10 cellular contexts compared by ENCODE assay signal in the genomic region with DNA sequence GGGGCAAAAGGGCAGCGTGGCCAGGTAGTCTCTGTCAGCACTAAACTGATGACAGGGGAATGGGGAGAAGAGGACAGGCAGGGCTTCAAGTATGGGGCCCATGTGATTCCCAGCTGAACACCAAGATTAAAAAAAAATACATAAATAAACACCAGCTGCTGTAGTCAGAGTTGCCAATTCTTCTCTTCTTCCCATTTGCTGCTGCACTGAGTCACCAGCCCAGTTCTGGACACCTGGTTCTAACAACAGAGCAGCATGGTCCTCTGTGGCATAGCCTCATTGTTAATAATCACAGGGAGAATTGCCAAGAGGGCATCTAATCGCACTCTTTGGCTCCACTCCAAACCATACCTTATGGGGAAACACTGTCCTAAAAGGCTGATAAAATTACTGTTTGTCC. TPM values are rescaled to one million over a fixed set of nuclear protein-coding genes. Genes with fewer than 3 reads are reported as not detected.
DNase-seq lines count a peak whose midpoint lies in the region; ATAC-seq and TF ChIP-seq lines count a peak whose summit lies in the region.
"Had no signal": no experiment of that assay in that cellular context is flagged by ENCODE, and none has a peak within 500 bp of the region (broad histone marks: within the 10 kb centered on the region; RNA-seq: fewer than 3 reads in every experiment).

No MANE protein-coding gene starts in this region.

- peak; percentile 45 for ATAC-seq in PC-3
- ATAC-seq in HG02981 (IDR thresholded peaks at IDR 0.05; ENCODE audit: unreplicated experiment) = no peak
- ATAC-seq in GM18520 (IDR thresholded peaks at IDR 0.05; ENCODE audit: unreplicated experiment) = no peak

- H2AFZ ChIP-seq in PC-3 (ENCODE audit: low read length) = no peak overlapping the region

- H3K79me2 ChIP-seq in PC-3 (ENCODE audit: low read length) = peaks cover 52% of the 10 kb centered on the region

- H4K20me1 ChIP-seq in PC-3 (ENCODE audit: low read length) = no peaks in the 10 kb centered on the region

- H3K36me3 ChIP-seq in breast epithelium (no peaks in the 10 kb centered on the region), PC-3 (ENCODE audit: low read depth, low read length) (no peaks in the 10 kb centered on the region), uterus (no peaks in the 10 kb centered on the region)
- H3K36me3 ChIP-seq: thoracic aorta had no signal

- TF ChIP-seq CTCF in MCF 10A (IDR thresholded peaks at IDR 0.05; ENCODE audit: unreplicated experiment) = no peak
- TF ChIP-seq CTCF in breast epithelium (IDR thresholded peaks at IDR 0.05) = no peak
- no peak for TF ChIP-seq CTCF in PC-3 (conservative IDR thresholded peaks at IDR 0.05; ENCODE audit: low read depth, low read length)
- no peak for TF ChIP-seq CTCF in fibroblast of villous mesenchyme (IDR thresholded peaks at IDR 0.05; ENCODE audit: insufficient read depth, low read depth, low read length)
- TF ChIP-seq CTCF in uterus (IDR thresholded peaks at IDR 0.05) = no peak

- peak overlapping the region; percentile 35 for H3K27ac Mint-ChIP-seq in MCF 10A (ENCODE audit: low read depth, unreplicated experiment)
- H3K27ac Mint-ChIP-seq in activated CD4-positive, alpha-beta memory T cell treated with anti-CD3 and anti-CD28 coated beads for 36 hours = no peak overlapping the region

- H3K27me3 ChIP-seq in breast epithelium (no peaks in the 10 kb centered on the region), PC-3 (ENCODE audit: low read length) (no peaks in the 10 kb centered on the region), uterus (no peaks in the 10 kb centered on the region)

- POLR2A ChIA-PET in MCF 10A (lab: Yijun Ruan, JAX) = interaction anchor here (0.9 to 2.8 kb wide), 2 partner anchors 9 to 14 kb away, joined by 3 to 9 read pairs; partner anchors contain the start of gene PPM1H
- POLR2A ChIA-PET in PC-3 (lab: Charles Lee; ENCODE audit: unreplicated experiment) = no interaction called here
- POLR2A ChIA-PET in activated CD4-positive, alpha-beta memory T cell treated with anti-CD3 and anti-CD28 coated beads for 36 hours (lab: Charles Lee) = no interaction called here

- CTCF ChIA-PET in MCF 10A (lab: Yijun Ruan, JAX) = interaction anchor here (1.1 to 3.6 kb wide), 2 partner anchors 15 to 107 kb away, joined by 5 to 16 read pairs; partner anchors contain the start of gene PPM1H
- CTCF ChIA-PET in PC-3 (lab: Charles Lee) = no interaction called here
- CTCF ChIA-PET in activated CD4-positive, alpha-beta memory T cell treated with anti-CD3 and anti-CD28 coated beads for 36 hours (lab: Charles Lee) = interaction anchor here (1.4 kb wide), 1 partner anchor 15 kb away, joined by 3 read pairs; the partner anchor contains the start of gene PPM1H

- H3K4me1 Mint-ChIP-seq in MCF 10A (ENCODE audit: insufficient read depth, unreplicated experiment) = peaks cover 12% of the 10 kb centered on the region
- no peaks in the 10 kb centered on the region for H3K4me1 Mint-ChIP-seq in activated CD4-positive, alpha-beta memory T cell treated with anti-CD3 and anti-CD28 coated beads for 36 hours (ENCODE audit: low read depth)

- intact Hi-C loops in MCF 10A (cut with micrococcal nuclease) (no loop called here), breast epithelium (cut with DNase I; ENCODE audit: low total_unique reads) (loop anchor here (10.0 kb wide), 1 partner anchor 105 kb away; no protein-coding TSS in a partner anchor), PC-3 (cut with micrococcal nuclease) (no loop called here), uterus (cut with DNase I; ENCODE audit: low total_unique reads) (no loop called here)
- intact Hi-C loops in activated CD4-positive, alpha-beta memory T cell treated with anti-CD3 and anti-CD28 coated beads for 36 hours (cut with micrococcal nuclease) = no loop called here

- no peaks in the 10 kb centered on the region for H3K27me3 Mint-ChIP-seq in MCF 10A (ENCODE audit: insufficient read depth, unreplicated experiment)
- peaks cover 9% of the 10 kb centered on the region for H3K27me3 Mint-ChIP-seq in activated CD4-positive, alpha-beta memory T cell treated with anti-CD3 and anti-CD28 coated beads for 36 hours

- H3K4me3 ChIP-seq in breast epithelium = no peak overlapping the region
- H3K4me3 ChIP-seq in PC-3 (ENCODE audit: low read length) = no peak overlapping the region
- H3K4me3 ChIP-seq in fibroblast of villous mesenchyme (ENCODE audit: low read depth, low read length) = no peak overlapping the region
- no peak overlapping the region for H3K4me3 ChIP-seq in uterus
- H3K4me3 ChIP-seq: thoracic aorta had no signal

- H3F3A ChIP-seq in PC-3 (ENCODE audit: low read length, unreplicated experiment) = no peaks in the 10 kb centered on the region

- H3K9me2 ChIP-seq in PC-3 (replicated peaks; ENCODE audit: low read length) = no peaks in the 10 kb centered on the region

- H3K9me3 Mint-ChIP-seq in MCF 10A (ENCODE audit: unreplicated experiment) = no peaks in the 10 kb centered on the region
- no peaks in the 10 kb centered on the region for H3K9me3 Mint-ChIP-seq in activated CD4-positive, alpha-beta memory T cell treated with anti-CD3 and anti-CD28 coated beads for 36 hours

- TF ChIP-seq POLR2A in breast epithelium (IDR thresholded peaks at IDR 0.05) (no peak), uterus (IDR thresholded peaks at IDR 0.05) (no peak)

- peak; percentile 75 for DNase-seq in MCF 10A (ENCODE audit: unreplicated experiment)
- DNase-seq in breast epithelium (ENCODE audit: low spot score in 2 of 2) = no peak
- DNase-seq in PC-3 = peak; percentile 85
- peak; percentile 33 for DNase-seq in fibroblast of villous mesenchyme (ENCODE audit: low read depth)
- DNase-seq in activated CD4-positive, alpha-beta memory T cell treated with anti-CD3 and anti-CD28 coated beads for 36 hours = no peak
- no peak for DNase-seq in uterus
- DNase-seq: activated CD4-positive, alpha-beta T cell treated with anti-CD3 and anti-CD28 coated beads, Interleukin-2, amount 50 U/mL, for 1 hour had no signal

- H3K36me3 Mint-ChIP-seq in MCF 10A (ENCODE audit: insufficient read depth, unreplicated experiment) = no peaks in the 10 kb centered on the region
- no peaks in the 10 kb centered on the region for H3K36me3 Mint-ChIP-seq in activated CD4-positive, alpha-beta memory T cell treated with anti-CD3 and anti-CD28 coated beads for 36 hours

- H3K4me2 ChIP-seq in PC-3 (ENCODE audit: low read length) = no peak overlapping the region

- H3K9me3 ChIP-seq in breast epithelium = no peaks in the 10 kb centered on the region
- H3K9me3 ChIP-seq in PC-3 (ENCODE audit: low read length) = no peaks in the 10 kb centered on the region
- H3K9me3 ChIP-seq in uterus = no peaks in the 10 kb centered on the region
- H3K9me3 ChIP-seq: thoracic aorta had no signal

- H3K4me1 ChIP-seq in breast epithelium = no peaks in the 10 kb centered on the region
- H3K4me1 ChIP-seq in PC-3 (ENCODE audit: insufficient read depth, low read length) = peaks cover 39% of the 10 kb centered on the region
- no peaks in the 10 kb centered on the region for H3K4me1 ChIP-seq in uterus

- BruUV-seq in MCF 10A (replicated peaks; lab: Mats Ljungman, UMichigan) = no TSS peak
- no TSS peak for BruUV-seq in PC-3 (replicated peaks; lab: Mats Ljungman, UMichigan)

- no peak overlapping the region for H3K9ac ChIP-seq in PC-3 (ENCODE audit: low read length)

- no peak overlapping the region for H3K4me3 Mint-ChIP-seq in MCF 10A (ENCODE audit: unreplicated experiment)
- no peak overlapping the region for H3K4me3 Mint-ChIP-seq in activated CD4-positive, alpha-beta memory T cell treated with anti-CD3 and anti-CD28 coated beads for 36 hours

- no peak overlapping the region for H3K27ac ChIP-seq in breast epithelium
- 0 out of 2 replicates have a peak overlapping the region, but pooled peaks have one; percentile 20 for H3K27ac ChIP-seq in PC-3 (ENCODE audit: low read length)
- H3K27ac ChIP-seq in uterus = no peak overlapping the region
- H3K27ac ChIP-seq: thoracic aorta had no signal

RNA-seq across cellular contexts. Expression of gene PPM1H, which starts 15.1 kb away (rescaled TPM):
- 0.49 and 2.0 TPM in 2 replicates for total RNA-seq in MCF 10A (2022)
- 10 to 100 TPM in 2 of 3 donors, 1 to 10 TPM in 1; 2.2 to 15.4 (median 13.5) TPM for total RNA-seq in breast epithelium
- total RNA-seq in PC-3 (2014; rRNA removed) = 9.8 and 12.0 TPM in 2 replicates
- 0.86 and 2.3 TPM in 2 replicates for total RNA-seq in fibroblast of villous mesenchyme
- total RNA-seq in activated CD4-positive, alpha-beta memory T cell treated with anti-CD3 and anti-CD28 coated beads for 36 hours = not detected
- total RNA-seq in uterus = 10 to 100 TPM in 2 of 4 donors, 1 to 10 TPM in 2; 2.0 to 24.1 (median 6.6) TPM

Comparison
In these comparisons a context has a peak if more than half of its experiments do, and no peak if none do; other contexts are left out.
1. DNase-seq: peak in MCF 10A (single experiment), PC-3 (single experiment) and fibroblast of villous mesenchyme (single experiment); none in breast epithelium (0 of 2), activated CD4-positive, alpha-beta memory T cell treated with anti-CD3 and anti-CD28 coated beads for 36 hours (single experiment) and uterus (0 of 2).